8 cellular contexts compared by ENCODE assay signal in genomic region chr1:92994105-92994712, GRCh38. TPM values are rescaled to one million over a fixed set of nuclear protein-coding genes. Genes with fewer than 3 reads are reported as not detected.
DNase-seq lines count a peak whose midpoint lies in the region; ATAC-seq and TF ChIP-seq lines count a peak whose summit lies in the region.

No MANE protein-coding gene starts in this region.

- no peaks in the 10 kb centered on the region for H3K36me3 ChIP-seq in BJ (ENCODE audit: control insufficient read depth, insufficient read depth, low read length)

- no peaks in the 10 kb centered on the region for H3K36me3 Mint-ChIP-seq in activated CD4-positive, alpha-beta T cell treated with anti-CD3 and anti-CD28 coated beads for 36 hours (ENCODE audit: low read depth)

- no peak overlapping the region for H3K27ac Mint-ChIP-seq in activated CD4-positive, alpha-beta T cell treated with anti-CD3 and anti-CD28 coated beads for 36 hours

- H3K4me3 Mint-ChIP-seq in activated CD4-positive, alpha-beta T cell treated with anti-CD3 and anti-CD28 coated beads for 36 hours = no peak overlapping the region

- POLR2A ChIA-PET in BJ (lab: Charles Lee) = no interaction called here
- POLR2A ChIA-PET in activated CD4-positive, alpha-beta T cell treated with anti-CD3 and anti-CD28 coated beads for 36 hours (lab: Charles Lee) = interaction anchor here (0.6 to 0.7 kb wide), 2 partner anchors 10 to 32 kb away, joined by 3 to 8 read pairs; no protein-coding TSS in a partner anchor

- peak; percentile 75 for ATAC-seq in GM18873 (IDR thresholded peaks at IDR 0.05; ENCODE audit: low FRiP score, unreplicated experiment)
- ATAC-seq in HG03460 (IDR thresholded peaks at IDR 0.05; ENCODE audit: unreplicated experiment) = peak; percentile 84
- ATAC-seq in activated CD4-positive, alpha-beta T cell treated with anti-CD3 and anti-CD28 coated beads for 36 hours = peak; percentile 83

- H3K27me3 Mint-ChIP-seq in activated CD4-positive, alpha-beta T cell treated with anti-CD3 and anti-CD28 coated beads for 36 hours = no peaks in the 10 kb centered on the region

- H3K27me3 ChIP-seq in BJ (ENCODE audit: control insufficient read depth, insufficient read depth, low read length) = peaks cover 5% of the 10 kb centered on the region

- TF ChIP-seq CTCF in BJ (IDR thresholded peaks at IDR 0.05; ENCODE audit: insufficient read depth, low read depth, low read length) = peak; percentile 66

- DNase-seq in BJ (ENCODE audit: low read depth) (no peak), NCI-H460 (ENCODE audit: extremely low read depth, low read depth) (peak; percentile 62), medulla oblongata (ENCODE audit: extremely low spot score) (peak; percentile 97)
- DNase-seq in activated CD4-positive, alpha-beta T cell treated with anti-CD3 and anti-CD28 coated beads for 36 hours = peak; percentile 79
- DNase-seq in effector CD4-positive, alpha-beta T cell = peak; percentile 78
- peak; percentile 34 to 38 for DNase-seq in stimulated activated CD8-positive, alpha-beta memory T cell treated with anti-CD3 and anti-CD28 coated beads, Interleukin-4, amount 100 ng/mL, for 4 hours (ENCODE audit: low read depth in 2 of 2, low spot score in 1 of 2)

- intact Hi-C loops in activated CD4-positive, alpha-beta T cell treated with anti-CD3 and anti-CD28 coated beads for 36 hours (cut with DNase I, micrococcal nuclease) = loop anchor here (1.0 kb wide), 5 partner anchors 21 to 135 kb away; no protein-coding TSS in a partner anchor

- no peaks in the 10 kb centered on the region for H3K9me3 Mint-ChIP-seq in activated CD4-positive, alpha-beta T cell treated with anti-CD3 and anti-CD28 coated beads for 36 hours (ENCODE audit: low read depth)

- CTCF ChIA-PET in BJ (lab: Yijun Ruan, JAX) = interaction anchor here (0.6 to 3.8 kb wide), 50 partner anchors 9 to 851 kb away, joined by 3 to 133 read pairs (median 4); partner anchors contain the start of genes DIPK1A and RPL5
- CTCF ChIA-PET in activated CD4-positive, alpha-beta T cell treated with anti-CD3 and anti-CD28 coated beads for 36 hours (lab: Charles Lee) = interaction anchor here (0.6 to 3.8 kb wide), 50 partner anchors 8 to 351 kb away, joined by 3 to 167 read pairs (median 6); partner anchors contain the start of genes DIPK1A, DR1 and RPL5

- no peak overlapping the region for H3K4me3 ChIP-seq in BJ (ENCODE audit: low read depth, low read length)

- peaks cover 35% of the 10 kb centered on the region for H3K4me1 Mint-ChIP-seq in activated CD4-positive, alpha-beta T cell treated with anti-CD3 and anti-CD28 coated beads for 36 hours

RNA-seq across cellular contexts. Expression of gene DIPK1A, which starts 32.9 kb away (rescaled TPM):
- 12.3 and 28.0 TPM in 2 replicates for polyA plus RNA-seq in BJ (2011; rRNA removed)
- 6.1 and 6.6 TPM in 2 replicates for polyA minus RNA-seq in BJ (2011; rRNA and poly(A)+ RNA removed)
- total RNA-seq in NCI-H460 (2014; rRNA removed; shearing (Covaris generic)) = 13.8 and 15.0 TPM in 2 replicates
- 9.7 and 10.4 TPM in 2 replicates for polyA plus RNA-seq in NCI-H460 (2014; cell fraction: nucleus; rRNA removed)
- 1 to 10 TPM; 6.1 to 6.5 TPM for total RNA-seq in activated CD4-positive, alpha-beta T cell treated with anti-CD3 and anti-CD28 coated beads for 36 hours
